ENCODE assay signal across 1 cellular context in genomic region chr11:65219930-65220213, GRCh38.
TF ChIP-seq lines count a peak whose summit lies in the region.

No MANE protein-coding gene starts in this region.

TF ChIP-seq in HepG2, 621 proteins besides CTCF, POLR2A, EP300 and RAD21:
- TF ChIP-seq RFX5 (IDR thresholded peaks at IDR 0.05; ENCODE audit: low read depth, low read length) (no peak), ZNF160 (CRISPR knock-in tag; IDR thresholded peaks at IDR 0.05) (no peak), MIER3 (CRISPR knock-in tag; IDR thresholded peaks at IDR 0.05; ENCODE audit: borderline replicate concordance) (no peak), RBFOX2 (IDR thresholded peaks at IDR 0.05; ENCODE audit: low read depth, low read length) (no peak), ZNF367 (CRISPR knock-in tag; IDR thresholded peaks at IDR 0.05; ENCODE audit: borderline replicate concordance) (no peak), FOXJ3 (CRISPR knock-in tag; IDR thresholded peaks at IDR 0.05; ENCODE audit: borderline replicate concordance) (no peak), ZNF570 (CRISPR knock-in tag; IDR thresholded peaks at IDR 0.05; ENCODE audit: borderline replicate concordance) (no peak), ZNF224 (CRISPR knock-in tag; IDR thresholded peaks at IDR 0.05) (no peak), CREB3 (CRISPR knock-in tag; IDR thresholded peaks at IDR 0.05) (no peak)
